8 cellular contexts compared by ENCODE assay signal in genomic region chr9:33721674-33722358, GRCh38.
DNase-seq lines count a peak whose midpoint lies in the region; ATAC-seq and TF ChIP-seq lines count a peak whose summit lies in the region.

No MANE protein-coding gene starts in this region.

- CTCF ChIA-PET in Panc1 (lab: Charles Lee), result interaction anchor here (0.5 to 3.9 kb wide), 9 partner anchors 9 to 197 kb away, joined by 3 to 67 read pairs (median 4); no protein-coding TSS in a partner anchor

- H3K27ac Mint-ChIP-seq in CD4-positive, CD25-positive, alpha-beta regulatory T cell, result peak overlapping the region in 1 of 3 donors; percentile 66
- H3K27ac Mint-ChIP-seq in activated T-cell treated with anti-CD3 and anti-CD28 coated beads, Interleukin-2, amount 50 U/mL, for 24 hours, result no peak overlapping the region
- H3K27ac Mint-ChIP-seq in neural crest cell (ENCODE audit: unreplicated experiment), result no peak overlapping the region

- no peaks in the 10 kb centered on the region for H3K36me3 ChIP-seq in CD4-positive, CD25-positive, alpha-beta regulatory T cell (ENCODE audit: control insufficient read depth, insufficient read depth, low read length)
- no peaks in the 10 kb centered on the region for H3K36me3 ChIP-seq in Panc1 (ENCODE audit: control insufficient read depth, insufficient read depth, low read length)
- no peaks in the 10 kb centered on the region for H3K36me3 ChIP-seq in fibroblast of lung (ENCODE audit: control insufficient read depth, insufficient read depth, low read length)

- no peak overlapping the region for H3K4me2 ChIP-seq in fibroblast of lung (ENCODE audit: extremely low read depth, insufficient read depth, low read length)

- no peak overlapping the region for H3K4me3 Mint-ChIP-seq in CD4-positive, CD25-positive, alpha-beta regulatory T cell
- H3K4me3 Mint-ChIP-seq in activated T-cell treated with anti-CD3 and anti-CD28 coated beads, Interleukin-2, amount 50 U/mL, for 24 hours, result no peak overlapping the region
- no peak overlapping the region for H3K4me3 Mint-ChIP-seq in neural crest cell

- no peak overlapping the region for H3K9ac ChIP-seq in fibroblast of lung (ENCODE audit: insufficient read depth, low read length)

- peak overlapping the region; percentile 70 for H2AFZ ChIP-seq in fibroblast of lung (ENCODE audit: low read length)

- H4K20me1 ChIP-seq in fibroblast of lung (ENCODE audit: control insufficient read depth, extremely low read depth, insufficient read depth, low read length), result no peaks in the 10 kb centered on the region

- no peaks in the 10 kb centered on the region for H3K9me3 ChIP-seq in CD4-positive, CD25-positive, alpha-beta regulatory T cell (ENCODE audit: control insufficient read depth in 2 of 2, low read length in 2 of 2)
- H3K9me3 ChIP-seq in Panc1 (ENCODE audit: control insufficient read depth, insufficient read depth, low read depth, low read length) (no peaks in the 10 kb centered on the region), fibroblast of lung (ENCODE audit: control insufficient read depth, insufficient read depth, low read depth, low read length) (no peaks in the 10 kb centered on the region)

- H3K4me1 ChIP-seq in CD4-positive, CD25-positive, alpha-beta regulatory T cell (ENCODE audit: control insufficient read depth, insufficient read depth, low read length, poor library complexity, severe bottlenecking), result peaks cover 4% of the 10 kb centered on the region
- H3K4me1 ChIP-seq in Panc1 (ENCODE audit: control insufficient read depth, insufficient read depth, low read length) (no peaks in the 10 kb centered on the region), fibroblast of lung (ENCODE audit: control insufficient read depth, extremely low read depth, insufficient read depth, low read length) (no peaks in the 10 kb centered on the region)

- no peak overlapping the region for H3K4me3 ChIP-seq in CD4-positive, CD25-positive, alpha-beta regulatory T cell (ENCODE audit: low read depth, low read length)
- H3K4me3 ChIP-seq in Panc1 (ENCODE audit: low read depth in 2 of 2, low read length in 2 of 2) (peak overlapping the region in 1 of 2 experiments; percentile 23; a peak in 1 of 4 replicates), fibroblast of lung (replicated peaks in 1 of 4; ENCODE audit: control extremely low read depth in 1 of 4, insufficient read depth in 1 of 4, low read depth in 3 of 4, low read length in 4 of 4) (no peak overlapping the region)

- H3K79me2 ChIP-seq in fibroblast of lung (ENCODE audit: control insufficient read depth, insufficient read depth, low read length), result no peaks in the 10 kb centered on the region

- peak; percentile 70 to 86 for ATAC-seq in CD4-positive, CD25-positive, alpha-beta regulatory T cell (ENCODE audit: low read depth in 2 of 2)
- ATAC-seq in GM19467 (IDR thresholded peaks at IDR 0.05; ENCODE audit: unreplicated experiment), result peak; percentile 71
- ATAC-seq in Panc1, result peak; percentile 86

- no TSS peak for BruUV-seq in Panc1 (replicated peaks; lab: Mats Ljungman, UMichigan)

- peak; percentile 99 for TF ChIP-seq CTCF in Panc1 (IDR thresholded peaks at IDR 0.05)
- TF ChIP-seq CTCF in fibroblast of lung (conservative IDR thresholded peaks at IDR 0.05 in 1 of 2, IDR thresholded peaks at IDR 0.05 in 1 of 2; ENCODE audit: low read depth in 1 of 2, low read length in 2 of 2), result peak; percentile 94 to 99
- peak; percentile 100 for TF ChIP-seq CTCF in neural crest cell (conservative IDR thresholded peaks at IDR 0.05)

- no peaks in the 10 kb centered on the region for H3K36me3 Mint-ChIP-seq in CD4-positive, CD25-positive, alpha-beta regulatory T cell
- H3K36me3 Mint-ChIP-seq in activated T-cell treated with anti-CD3 and anti-CD28 coated beads, Interleukin-2, amount 50 U/mL, for 24 hours (ENCODE audit: low read depth), result no peaks in the 10 kb centered on the region
- peaks cover 3% of the 10 kb centered on the region for H3K36me3 Mint-ChIP-seq in neural crest cell (ENCODE audit: low read depth)

- no peak overlapping the region for H3K27ac ChIP-seq in CD4-positive, CD25-positive, alpha-beta regulatory T cell (ENCODE audit: insufficient read depth, low read length, poor library complexity, severe bottlenecking)
- H3K27ac ChIP-seq in Panc1 (ENCODE audit: low read length) (no peak overlapping the region), fibroblast of lung (ENCODE audit: insufficient read depth, low read length) (no peak overlapping the region)

- POLR2A ChIA-PET in Panc1 (lab: Charles Lee), result no interaction called here

- peaks cover 31% of the 10 kb centered on the region for H3K27me3 Mint-ChIP-seq in CD4-positive, CD25-positive, alpha-beta regulatory T cell
- H3K27me3 Mint-ChIP-seq in activated T-cell treated with anti-CD3 and anti-CD28 coated beads, Interleukin-2, amount 50 U/mL, for 24 hours, result peaks cover 12% of the 10 kb centered on the region
- peaks cover 6% of the 10 kb centered on the region for H3K27me3 Mint-ChIP-seq in neural crest cell (ENCODE audit: low read depth)

- H3K27me3 ChIP-seq in CD4-positive, CD25-positive, alpha-beta regulatory T cell (ENCODE audit: control insufficient read depth, insufficient read depth, low read length), result peaks cover 4% of the 10 kb centered on the region
- H3K27me3 ChIP-seq in Panc1 (ENCODE audit: control insufficient read depth, insufficient read depth, low read length) (peaks cover 7% of the 10 kb centered on the region), fibroblast of lung (ENCODE audit: control insufficient read depth, insufficient read depth, low read length) (peaks cover 17% of the 10 kb centered on the region)

- H3K4me1 Mint-ChIP-seq in CD4-positive, CD25-positive, alpha-beta regulatory T cell, result peaks cover 3 to 5% (median 4%) of the 10 kb centered on the region in 4 donors
- H3K4me1 Mint-ChIP-seq in activated T-cell treated with anti-CD3 and anti-CD28 coated beads, Interleukin-2, amount 50 U/mL, for 24 hours (ENCODE audit: low read depth), result peaks cover 4% of the 10 kb centered on the region
- no peaks in the 10 kb centered on the region for H3K4me1 Mint-ChIP-seq in neural crest cell

- in situ Hi-C loops in Panc1 (cut with HindIII; ENCODE audit: low pct_unique_long_range_greater_than_20kb, low sequenced_read_pairs), result no loop called here

- intact Hi-C loops in Panc1 (cut with micrococcal nuclease; ENCODE audit: unreplicated experiment), result loop anchor here (1.0 to 5.0 kb wide), 2 partner anchors 98 to 200 kb away; partner anchors contain the start of gene ANKRD18B

- H3K9me3 Mint-ChIP-seq in CD4-positive, CD25-positive, alpha-beta regulatory T cell, result peaks cover 0 to 4% (median 2%) of the 10 kb centered on the region in 7 donors
- no peaks in the 10 kb centered on the region for H3K9me3 Mint-ChIP-seq in activated T-cell treated with anti-CD3 and anti-CD28 coated beads, Interleukin-2, amount 50 U/mL, for 24 hours
- peaks cover 3% of the 10 kb centered on the region for H3K9me3 Mint-ChIP-seq in neural crest cell

- peak; percentile 71 to 87 (median 84) for DNase-seq in CD4-positive, CD25-positive, alpha-beta regulatory T cell
- DNase-seq in KG1 (lab: John Stamatoyannopoulos, UW) (peak; percentile 73), Panc1 (ENCODE audit: low read depth, low spot score) (peak; percentile 67), fibroblast of lung (ENCODE audit: low read depth in 2 of 2) (peak; percentile 64 to 80), neural crest cell (ENCODE audit: low read depth, low spot score) (peak; percentile 98)
- DNase-seq in activated T-cell treated with anti-CD3 and anti-CD28 coated beads, Interleukin-2, amount 50 U/mL, for 24 hours, result peak; percentile 94
- DNase-seq in stimulated activated naive CD4-positive, alpha-beta T cell treated with Interleukin-2 at 50 U/mL for 16 hours (lab: John Stamatoyannopoulos, UW), result peak; percentile 79
